12 cellular contexts compared by ENCODE assay signal in the genomic region with DNA sequence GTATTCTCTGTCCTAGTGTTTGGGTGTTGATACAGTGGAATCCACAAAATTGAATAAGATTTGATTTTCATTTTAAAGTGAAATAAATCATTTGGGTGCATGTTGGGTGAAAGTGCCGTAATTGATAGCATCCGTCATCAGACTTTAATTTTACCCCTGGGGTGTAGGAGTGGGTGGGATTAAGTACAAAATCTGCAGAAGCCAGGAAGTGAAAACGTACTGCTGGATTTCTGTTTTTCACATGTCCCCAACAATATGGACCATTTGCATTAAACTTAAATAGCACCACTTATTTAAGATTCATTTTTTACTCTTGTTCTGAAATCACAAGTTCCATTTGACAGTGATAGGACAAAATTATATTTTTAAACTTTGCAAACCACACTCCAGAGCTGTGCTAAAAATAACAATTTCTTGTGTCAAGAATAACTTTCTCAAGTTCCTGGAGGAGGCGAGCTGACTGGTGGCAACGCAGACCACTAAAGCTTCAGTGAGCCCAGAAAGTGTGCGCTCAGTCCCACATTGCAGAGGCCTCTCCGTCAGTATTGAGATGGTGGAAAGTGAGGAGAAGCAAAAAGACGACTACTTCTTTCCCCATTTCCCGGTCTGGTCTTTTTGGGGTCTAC.
DNase-seq lines count a peak whose midpoint lies in the region; ATAC-seq and TF ChIP-seq lines count a peak whose summit lies in the region.
"Had no signal": no experiment of that assay in that cellular context is flagged by ENCODE, and none has a peak within 500 bp of the region (broad histone marks: within the 10 kb centered on the region; RNA-seq: fewer than 3 reads in every experiment).

No MANE protein-coding gene starts in this region.

- peaks cover 98% of the 10 kb centered on the region for H3K79me2 ChIP-seq in OCI-LY3 (ENCODE audit: low read length)

- H4K20me1 ChIP-seq in OCI-LY3 (ENCODE audit: insufficient read depth, low read length): peaks cover 55% of the 10 kb centered on the region

- TF ChIP-seq CTCF in natural killer cell (IDR thresholded peaks at IDR 0.05) (no peak), OCI-LY3 (IDR thresholded peaks at IDR 0.05; ENCODE audit: low read depth, low read length) (no peak), thyroid gland (IDR thresholded peaks at IDR 0.05) (no peak)

- no peak for TF ChIP-seq POLR2A in thyroid gland (IDR thresholded peaks at IDR 0.05)

- H3K27ac ChIP-seq in OCI-LY3 (ENCODE audit: low read length) (peak overlapping the region; percentile 19), aorta (ENCODE audit: low read depth in 1 of 2, low read length in 2 of 2) (peak overlapping the region; percentile 59 to 97), thyroid gland (peak overlapping the region in 1 of 3 donors; percentile 29), substantia nigra (ENCODE audit: low read depth, low read length, poor library complexity, severe bottlenecking) (no peak overlapping the region)
- H3K27ac ChIP-seq: epithelial cell of prostate had no signal

- intact Hi-C loops in natural killer cell (cut with micrococcal nuclease): loop anchor here (5.0 kb wide), 1 partner anchor 36 kb away; no protein-coding TSS in a partner anchor
- intact Hi-C loops in left ventricle myocardium superior (cut with micrococcal nuclease): no loop called here
- intact Hi-C loops in aorta (cut with DNase I): loop anchor here in 1 of 2 donors (5.0 kb wide), 1 partner anchor 34 kb away; no protein-coding TSS in a partner anchor
- intact Hi-C loops in thyroid gland (cut with DNase I): no loop called here

- H3K36me3 ChIP-seq in OCI-LY3 (replicated peaks; ENCODE audit: low read depth, low read length) (peaks cover 46% of the 10 kb centered on the region), aorta (ENCODE audit: control insufficient read depth in 1 of 2, insufficient read depth in 2 of 2, low read length in 1 of 2) (no peaks in the 10 kb centered on the region), thyroid gland (no peaks in the 10 kb centered on the region)
- H3K36me3 ChIP-seq: HAP-1 had no signal

- ATAC-seq in natural killer cell (no peak), left ventricle myocardium superior (peak; percentile 20), aorta (ENCODE audit: low FRiP score) (peak; percentile 61)
- no peak for ATAC-seq in natural killer cell treated with Interleukin-12 subunit alpha and Interleukin-12 subunit beta and Interleukin-15 and Interleukin-18, amount 100 ng/mL, for 72 hours
- ATAC-seq: K562 had no signal

- peak overlapping the region; percentile 72 for H3K4me2 ChIP-seq in OCI-LY3 (ENCODE audit: low read length)

- WGBS in aorta, 2 donors: 5 to 8% methylated on average over 9 of the region's 9 CpGs
- 63 to 71% methylated on average over 9 of the region's 9 CpGs for WGBS in thyroid gland, 2 donors

- H3K9ac ChIP-seq in OCI-LY3 (ENCODE audit: low read length): no peak overlapping the region

- H3K27me3 Mint-ChIP-seq in natural killer cell (ENCODE audit: low read depth in 2 of 2): no peaks in the 10 kb centered on the region
- no peaks in the 10 kb centered on the region for H3K27me3 Mint-ChIP-seq in natural killer cell treated with Interleukin-12 subunit alpha and Interleukin-12 subunit beta and Interleukin-15 and Interleukin-18, amount 100 ng/mL, for 72 hours

- DNase-seq in natural killer cell: no peak
- no peak for DNase-seq in natural killer cell treated with Interleukin-12 subunit alpha and Interleukin-12 subunit beta and Interleukin-15 and Interleukin-18, amount 100 ng/mL, for 72 hours (ENCODE audit: low spot score)
- no peak for DNase-seq in left ventricle myocardium superior
- DNase-seq in aorta: no peak
- DNase-seq in thyroid gland: no peak
- DNase-seq in NCI-H1417 (lab: John Stamatoyannopoulos, UW): no peak
- no peak for DNase-seq in substantia nigra (lab: John Stamatoyannopoulos, UW)
- DNase-seq: AML-193 had no signal

- peaks cover 97 to 98% of the 10 kb centered on the region in 2 donors for H3K4me1 Mint-ChIP-seq in natural killer cell
- H3K4me1 Mint-ChIP-seq in natural killer cell treated with Interleukin-12 subunit alpha and Interleukin-12 subunit beta and Interleukin-15 and Interleukin-18, amount 100 ng/mL, for 72 hours (ENCODE audit: low read depth in 2 of 2): peaks cover 84 to 85% of the 10 kb centered on the region in 2 donors

- H3K4me3 ChIP-seq in OCI-LY3 (ENCODE audit: low read length) (peak overlapping the region; percentile 64), aorta (ENCODE audit: low read length in 2 of 2) (peak overlapping the region in 1 of 2 donors; percentile 81), thyroid gland (replicated peaks in 1 of 3) (no peak overlapping the region)
- H3K4me3 ChIP-seq: HAP-1, K562 had no signal

- no peaks in the 10 kb centered on the region for H3K9me3 Mint-ChIP-seq in natural killer cell
- H3K9me3 Mint-ChIP-seq in natural killer cell treated with Interleukin-12 subunit alpha and Interleukin-12 subunit beta and Interleukin-15 and Interleukin-18, amount 100 ng/mL, for 72 hours: no peaks in the 10 kb centered on the region

- H3K4me1 ChIP-seq in OCI-LY3 (ENCODE audit: low read length) (peaks cover 43% of the 10 kb centered on the region), aorta (ENCODE audit: control insufficient read depth in 1 of 2, insufficient read depth in 2 of 2, low read length in 2 of 2) (peaks cover 3 to 9% of the 10 kb centered on the region in 2 donors), thyroid gland (peaks cover 40 to 56% of the 10 kb centered on the region in 2 donors)
- H3K4me1 ChIP-seq: HAP-1 had no signal

- no peak overlapping the region for H2AFZ ChIP-seq in OCI-LY3 (ENCODE audit: low read depth, low read length)

- H3K9me3 ChIP-seq in OCI-LY3 (ENCODE audit: insufficient read depth, low read length) (peaks cover 8% of the 10 kb centered on the region; the same call in 1 of the 2 replicates), aorta (ENCODE audit: control insufficient read depth, low read length) (no peaks in the 10 kb centered on the region), thyroid gland (no peaks in the 10 kb centered on the region)
- H3K9me3 ChIP-seq: HAP-1 had no signal

- H3K36me3 Mint-ChIP-seq in natural killer cell: no peaks in the 10 kb centered on the region
- peaks cover 5% of the 10 kb centered on the region for H3K36me3 Mint-ChIP-seq in natural killer cell treated with Interleukin-12 subunit alpha and Interleukin-12 subunit beta and Interleukin-15 and Interleukin-18, amount 100 ng/mL, for 72 hours

- H3K4me3 Mint-ChIP-seq in natural killer cell: peak overlapping the region; percentile 8
- H3K4me3 Mint-ChIP-seq in natural killer cell treated with Interleukin-12 subunit alpha and Interleukin-12 subunit beta and Interleukin-15 and Interleukin-18, amount 100 ng/mL, for 72 hours: no peak overlapping the region

- H3K27ac Mint-ChIP-seq in natural killer cell: peak overlapping the region in 1 of 2 donors; percentile 89
- no peak overlapping the region for H3K27ac Mint-ChIP-seq in natural killer cell treated with Interleukin-12 subunit alpha and Interleukin-12 subunit beta and Interleukin-15 and Interleukin-18, amount 100 ng/mL, for 72 hours

- H3K27me3 ChIP-seq in OCI-LY3 (ENCODE audit: low read depth, low read length) (no peaks in the 10 kb centered on the region), aorta (ENCODE audit: control insufficient read depth in 1 of 2, insufficient read depth in 2 of 2, low read length in 1 of 2) (no peaks in the 10 kb centered on the region), thyroid gland (no peaks in the 10 kb centered on the region)

Comparison
In these comparisons a context has a peak if more than half of its experiments do, and no peak if none do; other contexts are left out.
1. ATAC-seq: peak in left ventricle myocardium superior (single experiment) and aorta (single experiment); none in natural killer cell (0 of 3) and natural killer cell treated with Interleukin-12 subunit alpha and Interleukin-12 subunit beta and Interleukin-15 and Interleukin-18, amount 100 ng/mL, for 72 hours (0 of 2).